In genomic region chr19:50537769-50538230, GRCh38 we compare ENCODE assay signal across 1 cellular context.
TF ChIP-seq lines count a peak whose summit lies in the region.

No MANE protein-coding gene starts in this region.

TF ChIP-seq in A549, 52 proteins besides CTCF, POLR2A, EP300 and RAD21 (continued from another document):
- TF ChIP-seq ELK1 (IDR thresholded peaks at IDR 0.05; ENCODE audit: low read depth, low read length) = no peak
- TF ChIP-seq FOSB (CRISPR knock-in tag; IDR thresholded peaks at IDR 0.05) = no peak
- no peak for TF ChIP-seq ZNF302 (CRISPR knock-in tag; IDR thresholded peaks at IDR 0.05)
- TF ChIP-seq ZSCAN20 (CRISPR knock-in tag; IDR thresholded peaks at IDR 0.05) = no peak
TF ChIP-seq in A549: peak in this region for 6.
